ENCODE assay signal across 24 cellular contexts in genomic region chr21:41871302-41872030, GRCh38. TPM values are rescaled to one million over a fixed set of nuclear protein-coding genes. Genes with fewer than 3 reads are reported as not detected.
DNase-seq lines count a peak whose midpoint lies in the region; ATAC-seq and TF ChIP-seq lines count a peak whose summit lies in the region.
"Had no signal": no experiment of that assay in that cellular context is flagged by ENCODE, and none has a peak within 500 bp of the region (broad histone marks: within the 10 kb centered on the region; RNA-seq: fewer than 3 reads in every experiment).

No MANE protein-coding gene starts in this region.

- H4K91ac ChIP-seq in mesenchymal stem cell (ENCODE audit: low read length): no peak overlapping the region

- H3K79me1 ChIP-seq in mesenchymal stem cell (replicated peaks; ENCODE audit: low read length, poor library complexity, severe bottlenecking): peaks cover 47% of the 10 kb centered on the region

- H3K4me1 Mint-ChIP-seq in stimulated activated naive CD8-positive, alpha-beta T cell treated with anti-CD3 and anti-CD28 coated beads, Interleukin-15, amount 100 ng/mL, for 72 hours: peaks cover 53% of the 10 kb centered on the region
- peaks cover 5% of the 10 kb centered on the region for H3K4me1 Mint-ChIP-seq in WTC11

- H2BK15ac ChIP-seq in mesenchymal stem cell (ENCODE audit: low read depth, poor library complexity, severe bottlenecking): no peak overlapping the region

- TF ChIP-seq CTCF in WTC11 (IDR thresholded peaks at IDR 0.05): no peak

- H3K4me3 ChIP-seq in mesenchymal stem cell (ENCODE audit: insufficient read depth in 1 of 2, low read depth in 1 of 2, low read length in 2 of 2): no peak overlapping the region
- H3K4me3 ChIP-seq: SJSA1 had no signal

- POLR2A ChIA-PET in WTC11 (lab: Charles Lee): no interaction called here

- H3K14ac ChIP-seq in mesenchymal stem cell (ENCODE audit: low read length in 2 of 2): peak overlapping the region in 1 of 2 experiments; percentile 31

- H3K27me3 Mint-ChIP-seq in stimulated activated naive CD8-positive, alpha-beta T cell treated with anti-CD3 and anti-CD28 coated beads, Interleukin-15, amount 100 ng/mL, for 72 hours: no peaks in the 10 kb centered on the region
- no peaks in the 10 kb centered on the region for H3K27me3 Mint-ChIP-seq in WTC11 (ENCODE audit: low read depth)

- H3K27me3 ChIP-seq in mesenchymal stem cell (ENCODE audit: control insufficient read depth in 1 of 2, insufficient read depth in 1 of 2, low read length in 2 of 2): no peaks in the 10 kb centered on the region
- H3K27me3 ChIP-seq: SJSA1 had no signal

- no peak overlapping the region for H3K23ac ChIP-seq in mesenchymal stem cell (ENCODE audit: low read length in 2 of 2)

- no peak for DNase-seq in stimulated activated naive CD8-positive, alpha-beta T cell treated with anti-CD3 and anti-CD28 coated beads, Interleukin-15, Interleukin-2, amounts not matched to agents 100 U/mL and 50 U/mL, for 24 hours
- no peak for DNase-seq in stimulated activated naive CD8-positive, alpha-beta T cell treated with anti-CD3 and anti-CD28 coated beads, Interleukin-15, amount 100 ng/mL, for 72 hours
- DNase-seq in WTC11 (ENCODE audit: low spot score) (no peak), mesenchymal stem cell (no peak), NCI-H2227 treated with DMSO at 0.1 percent for 48 hours (lab: John Stamatoyannopoulos, UW) (no peak), NCI-H2171 (lab: John Stamatoyannopoulos, UW) (no peak), OCI-M1 (lab: John Stamatoyannopoulos, UW) (no peak)
- no peak for DNase-seq in activated CD4-positive, alpha-beta T cell treated with anti-CD3 and anti-CD28 coated beads for 4 hours
- DNase-seq: DMS79, HFFc6, KBM-7, NCI-H1092 treated with DMSO at 0.1 percent for 48 hours, NCI-H1436 treated with DMSO at 0.1 percent for 48 hours, NCI-H1930, NCI-H345, NCI-H524, NCI-H774, SW 1271 had no signal

- peak overlapping the region; percentile 7 for H4K8ac ChIP-seq in mesenchymal stem cell (ENCODE audit: low read length)

- no peak overlapping the region for H2BK12ac ChIP-seq in mesenchymal stem cell (ENCODE audit: low read length in 2 of 2)

- no peak overlapping the region for H3K4ac ChIP-seq in mesenchymal stem cell (ENCODE audit: low read depth in 1 of 2, low read length in 2 of 2)

- H2BK120ac ChIP-seq in mesenchymal stem cell (ENCODE audit: low read depth, low read length): no peak overlapping the region

- H2AK5ac ChIP-seq in mesenchymal stem cell (ENCODE audit: low read length, severe bottlenecking): no peak overlapping the region

- H3K36me3 ChIP-seq in mesenchymal stem cell (ENCODE audit: control insufficient read depth in 1 of 2, insufficient read depth in 2 of 2, low read depth in 1 of 2, low read length in 2 of 2): peaks cover 6 to 18% of the 10 kb centered on the region in 2 experiments

- H3K27ac ChIP-seq in mesenchymal stem cell (ENCODE audit: low read length, poor library complexity, severe bottlenecking): no peak overlapping the region
- H3K27ac ChIP-seq: 22Rv1, C4-2B, HL-60, SJSA1 had no signal

- no peaks in the 10 kb centered on the region for H3K9me3 ChIP-seq in mesenchymal stem cell (ENCODE audit: control insufficient read depth, low read length)
- H3K9me3 ChIP-seq: SJSA1 had no signal

- no peak overlapping the region for H3K4me3 Mint-ChIP-seq in stimulated activated naive CD8-positive, alpha-beta T cell treated with anti-CD3 and anti-CD28 coated beads, Interleukin-15, amount 100 ng/mL, for 72 hours
- no peak overlapping the region for H3K4me3 Mint-ChIP-seq in WTC11
- H3K4me3 Mint-ChIP-seq: HFFc6 had no signal

- H2BK5ac ChIP-seq in mesenchymal stem cell (ENCODE audit: low read depth, low read length, poor library complexity, severe bottlenecking): no peak overlapping the region

- CTCF ChIA-PET in WTC11 (lab: Charles Lee): no interaction called here

- no peak overlapping the region for H3K18ac ChIP-seq in mesenchymal stem cell (ENCODE audit: low read depth in 1 of 2, low read length in 2 of 2)

- peaks cover 2% of the 10 kb centered on the region for H3K4me1 ChIP-seq in mesenchymal stem cell (ENCODE audit: control insufficient read depth, insufficient read depth, low read depth, low read length)
- H3K4me1 ChIP-seq: SJSA1 had no signal

- H3K9ac ChIP-seq in mesenchymal stem cell (ENCODE audit: low read length): no peak overlapping the region

- peak; percentile 3 for ATAC-seq in stimulated activated naive CD8-positive, alpha-beta T cell treated with anti-CD3 and anti-CD28 coated beads, Interleukin-15, Interleukin-2, amounts not matched to agents 100 U/mL and 50 U/mL, for 24 hours
- no peak for ATAC-seq in stimulated activated naive CD8-positive, alpha-beta T cell treated with anti-CD3 and anti-CD28 coated beads, Interleukin-15, amount 100 ng/mL, for 72 hours
- ATAC-seq in WTC11: no peak
- ATAC-seq: HepG2, Right ventricle myocardium inferior had no signal

- no peaks in the 10 kb centered on the region for H3K9me3 Mint-ChIP-seq in stimulated activated naive CD8-positive, alpha-beta T cell treated with anti-CD3 and anti-CD28 coated beads, Interleukin-15, amount 100 ng/mL, for 72 hours
- H3K9me3 Mint-ChIP-seq in WTC11: no peaks in the 10 kb centered on the region
- H3K9me3 Mint-ChIP-seq: HFFc6 had no signal

- no peak overlapping the region for H3K4me2 ChIP-seq in mesenchymal stem cell (ENCODE audit: low read length, poor library complexity, severe bottlenecking)

- H3K27ac Mint-ChIP-seq in stimulated activated naive CD8-positive, alpha-beta T cell treated with anti-CD3 and anti-CD28 coated beads, Interleukin-15, amount 100 ng/mL, for 72 hours: peak overlapping the region in 1 of 2 donors; percentile 54
- peak overlapping the region; percentile 27; the same call in 1 of the 2 replicates for H3K27ac Mint-ChIP-seq in WTC11
- H3K27ac Mint-ChIP-seq: HFFc6 had no signal

- no peaks in the 10 kb centered on the region for H3K36me3 Mint-ChIP-seq in WTC11

- WGBS in mesenchymal stem cell: 93% methylated on average over 14 of the region's 15 CpGs

- H2AFZ ChIP-seq in mesenchymal stem cell (ENCODE audit: low read depth, low read length): no peak overlapping the region

TF ChIP-seq in WTC11, 78 proteins besides CTCF, POLR2A, EP300 and RAD21 (continues in another document):
- TF ChIP-seq PRRX2 (CRISPR knock-in tag; IDR thresholded peaks at IDR 0.05): no peak
- TF ChIP-seq NFATC4 (CRISPR knock-in tag; IDR thresholded peaks at IDR 0.05): no peak
- TF ChIP-seq NFYB (CRISPR knock-in tag; conservative IDR thresholded peaks at IDR 0.05; ENCODE audit: low read depth): no peak
- no peak for TF ChIP-seq IRF2 (CRISPR knock-in tag; IDR thresholded peaks at IDR 0.05; ENCODE audit: borderline replicate concordance, low read depth)
- TF ChIP-seq ZNF138 (CRISPR knock-in tag; conservative IDR thresholded peaks at IDR 0.05): no peak
- TF ChIP-seq TEAD1 (CRISPR knock-in tag; IDR thresholded peaks at IDR 0.05): no peak
- no peak for TF ChIP-seq ZMAT4 (CRISPR knock-in tag; IDR thresholded peaks at IDR 0.05)
- no peak for TF ChIP-seq ZNF232 (CRISPR knock-in tag; IDR thresholded peaks at IDR 0.05)
- TF ChIP-seq FOXJ3 (CRISPR knock-in tag; IDR thresholded peaks at IDR 0.05; ENCODE audit: borderline replicate concordance): no peak
- no peak for TF ChIP-seq GTF2I (CRISPR knock-in tag; conservative IDR thresholded peaks at IDR 0.05)
- TF ChIP-seq, protein P1, sequence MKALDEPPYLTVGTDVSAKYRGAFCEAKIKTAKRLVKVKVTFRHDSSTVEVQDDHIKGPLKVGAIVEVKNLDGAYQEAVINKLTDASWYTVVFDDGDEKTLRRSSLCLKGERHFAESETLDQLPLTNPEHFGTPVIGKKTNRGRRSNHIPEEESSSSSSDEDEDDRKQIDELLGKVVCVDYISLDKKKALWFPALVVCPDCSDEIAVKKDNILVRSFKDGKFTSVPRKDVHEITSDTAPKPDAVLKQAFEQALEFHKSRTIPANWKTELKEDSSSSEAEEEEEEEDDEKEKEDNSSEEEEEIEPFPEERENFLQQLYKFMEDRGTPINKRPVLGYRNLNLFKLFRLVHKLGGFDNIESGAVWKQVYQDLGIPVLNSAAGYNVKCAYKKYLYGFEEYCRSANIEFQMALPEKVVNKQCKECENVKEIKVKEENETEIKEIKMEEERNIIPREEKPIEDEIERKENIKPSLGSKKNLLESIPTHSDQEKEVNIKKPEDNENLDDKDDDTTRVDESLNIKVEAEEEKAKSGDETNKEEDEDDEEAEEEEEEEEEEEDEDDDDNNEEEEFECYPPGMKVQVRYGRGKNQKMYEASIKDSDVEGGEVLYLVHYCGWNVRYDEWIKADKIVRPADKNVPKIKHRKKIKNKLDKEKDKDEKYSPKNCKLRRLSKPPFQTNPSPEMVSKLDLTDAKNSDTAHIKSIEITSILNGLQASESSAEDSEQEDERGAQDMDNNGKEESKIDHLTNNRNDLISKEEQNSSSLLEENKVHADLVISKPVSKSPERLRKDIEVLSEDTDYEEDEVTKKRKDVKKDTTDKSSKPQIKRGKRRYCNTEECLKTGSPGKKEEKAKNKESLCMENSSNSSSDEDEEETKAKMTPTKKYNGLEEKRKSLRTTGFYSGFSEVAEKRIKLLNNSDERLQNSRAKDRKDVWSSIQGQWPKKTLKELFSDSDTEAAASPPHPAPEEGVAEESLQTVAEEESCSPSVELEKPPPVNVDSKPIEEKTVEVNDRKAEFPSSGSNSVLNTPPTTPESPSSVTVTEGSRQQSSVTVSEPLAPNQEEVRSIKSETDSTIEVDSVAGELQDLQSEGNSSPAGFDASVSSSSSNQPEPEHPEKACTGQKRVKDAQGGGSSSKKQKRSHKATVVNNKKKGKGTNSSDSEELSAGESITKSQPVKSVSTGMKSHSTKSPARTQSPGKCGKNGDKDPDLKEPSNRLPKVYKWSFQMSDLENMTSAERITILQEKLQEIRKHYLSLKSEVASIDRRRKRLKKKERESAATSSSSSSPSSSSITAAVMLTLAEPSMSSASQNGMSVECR (CRISPR knock-in tag; IDR thresholded peaks at IDR 0.05; ENCODE audit: borderline replicate concordance): no peak
- TF ChIP-seq ETV6 (CRISPR knock-in tag; IDR thresholded peaks at IDR 0.05): no peak
- no peak for TF ChIP-seq FOXK1 (CRISPR knock-in tag; IDR thresholded peaks at IDR 0.05)

RNA-seq across cellular contexts. Expression of gene PRDM15, which starts 7.7 kb away (rescaled TPM):
- 10.3 to 12.9 TPM (median 12.2 TPM) in 3 replicates for total RNA-seq in WTC11 (2021)
- 2.5 TPM for polyA plus RNA-seq in mesenchymal stem cell (2013, experiment 1 of 2)
- polyA plus RNA-seq in mesenchymal stem cell (2013, experiment 2 of 2): 2.1 TPM
